In genomic region chr19:16051254-16052025, GRCh38 we compare ENCODE assay signal across 9 cellular contexts. TPM values are rescaled to one million over a fixed set of nuclear protein-coding genes. Genes with fewer than 3 reads are reported as not detected.
DNase-seq lines count a peak whose midpoint lies in the region; ATAC-seq and TF ChIP-seq lines count a peak whose summit lies in the region.
"Had no signal": no experiment of that assay in that cellular context is flagged by ENCODE, and none has a peak within 500 bp of the region (broad histone marks: within the 10 kb centered on the region; RNA-seq: fewer than 3 reads in every experiment).

No MANE protein-coding gene starts in this region.

- CTCF ChIA-PET in WTC11 (lab: Charles Lee), result interaction anchor here (0.6 to 3.8 kb wide), 5 partner anchors 10 to 135 kb away, joined by 3 to 25 read pairs (median 5); no protein-coding TSS in a partner anchor
- CTCF ChIA-PET in Calu3 (lab: Charles Lee), result no interaction called here

- no peaks in the 10 kb centered on the region for H3K27me3 ChIP-seq in testis

- no peaks in the 10 kb centered on the region for H3K9me3 ChIP-seq in testis

- ATAC-seq in WTC11 (peak; percentile 87), left colon (no peak)

- H3K4me1 ChIP-seq in testis, result no peaks in the 10 kb centered on the region

- H3K4me3 Mint-ChIP-seq in WTC11 (no peak overlapping the region), Calu3 (ENCODE audit: low read depth, unreplicated experiment) (no peak overlapping the region)

- H3K27ac ChIP-seq in testis, result no peak overlapping the region
- H3K27ac ChIP-seq in caudate nucleus (ENCODE audit: low read depth, low read length), result no peak overlapping the region

- TF ChIP-seq POLR2A in testis (IDR thresholded peaks at IDR 0.05), result no peak

- POLR2A ChIA-PET in WTC11 (lab: Charles Lee), result no interaction called here

- intact Hi-C loops in testis (cut with DNase I; ENCODE audit: low total_unique reads), result no loop called here
- intact Hi-C loops in Calu3 (cut with micrococcal nuclease; ENCODE audit: unreplicated experiment), result no loop called here
- intact Hi-C loops in left colon (cut with DNase I, micrococcal nuclease), result loop anchor here in 1 of 2 donors (10.0 kb wide), 1 partner anchor 63 kb away; the partner anchor contains the start of gene RAB8A

- H3K9me3 Mint-ChIP-seq in WTC11 (peaks cover 36% of the 10 kb centered on the region), Calu3 (ENCODE audit: low read depth, unreplicated experiment) (no peaks in the 10 kb centered on the region)

- H3K27ac Mint-ChIP-seq in WTC11 (no peak overlapping the region), Calu3 (ENCODE audit: unreplicated experiment) (no peak overlapping the region)

- peak; percentile 53 for DNase-seq in stimulated activated CD4-positive, alpha-beta T cell treated with anti-CD3 and anti-CD28 coated beads, Interleukin-1b, Interleukin-23, amount 100 ng/mL, for 48 hours
- no peak for DNase-seq in stimulated activated CD4-positive, alpha-beta T cell treated with anti-CD3 and anti-CD28 coated beads, Interleukin-2, amount 100 ng/mL, for 48 hours
- DNase-seq in WTC11 (ENCODE audit: low spot score) (no peak), fibroblast of pulmonary artery (ENCODE audit: low read depth) (peak; percentile 39), testis (peak; percentile 57), Calu3 (no peak), caudate nucleus (lab: John Stamatoyannopoulos, UW) (no peak), left colon (no peak)
- DNase-seq: activated CD8-positive, alpha-beta memory T cell treated with anti-CD3 and anti-CD28 coated beads, Interleukin-2, amount 50 U/mL, for 48 hours had no signal

- H3K27me3 Mint-ChIP-seq in WTC11 (ENCODE audit: low read depth) (peaks cover 15% of the 10 kb centered on the region), Calu3 (ENCODE audit: unreplicated experiment) (no peaks in the 10 kb centered on the region)

- H3K4me1 Mint-ChIP-seq in WTC11 (no peaks in the 10 kb centered on the region), Calu3 (ENCODE audit: low read depth, unreplicated experiment) (no peaks in the 10 kb centered on the region)

- WGBS in testis, 2 donors, result 25 to 32% methylated on average over 11 of the region's 11 CpGs

- no peaks in the 10 kb centered on the region for H3K36me3 ChIP-seq in testis (ENCODE audit: low read depth, missing control alignments)

- TF ChIP-seq CTCF in WTC11 (IDR thresholded peaks at IDR 0.05) (no peak), fibroblast of pulmonary artery (IDR thresholded peaks at IDR 0.05; ENCODE audit: low read length, missing control alignments) (no peak), testis (IDR thresholded peaks at IDR 0.05) (no peak), Calu3 (IDR thresholded peaks at IDR 0.05; ENCODE audit: unreplicated experiment) (no peak)

- H3K36me3 Mint-ChIP-seq in WTC11, result peaks cover 7% of the 10 kb centered on the region
- H3K36me3 Mint-ChIP-seq in Calu3 (ENCODE audit: insufficient read depth, unreplicated experiment), result no peaks in the 10 kb centered on the region

- no TSS peak for BruUV-seq in Calu3 (replicated peaks; lab: Mats Ljungman, UMichigan)

- H3K4me3 ChIP-seq in fibroblast of pulmonary artery (replicated peaks; ENCODE audit: low read depth, low read length) (no peak overlapping the region), testis (no peak overlapping the region)

TF ChIP-seq in WTC11, 78 proteins besides CTCF, POLR2A, EP300 and RAD21:
- TF ChIP-seq FOXP4 (CRISPR knock-in tag; IDR thresholded peaks at IDR 0.05), result no peak
- TF ChIP-seq ZNF263 (CRISPR knock-in tag; IDR thresholded peaks at IDR 0.05; ENCODE audit: low read depth), result no peak
- peak; percentile 58 for TF ChIP-seq NFYB (CRISPR knock-in tag; conservative IDR thresholded peaks at IDR 0.05; ENCODE audit: low read depth)
- TF ChIP-seq RORB (CRISPR knock-in tag; IDR thresholded peaks at IDR 0.05), result no peak

RNA-seq across cellular contexts. Expression of gene TPM4, which starts 24.9 kb away (rescaled TPM):
- 302 to 327 TPM (median 323 TPM) in 3 replicates for total RNA-seq in WTC11 (2021)
- 100 to 1,000 TPM; 212 to 271 TPM for total RNA-seq in testis
- 227 TPM for polyA plus RNA-seq in testis (ENCODE audit: insufficient read depth, low read depth, low replicate concordance)
- 219 and 224 TPM in 2 replicates for total RNA-seq in Calu3 (2022)
- total RNA-seq in left colon, result 100 to 1,000 TPM; 280 to 300 TPM

Comparison
In these comparisons a context has a peak if more than half of its experiments do, and no peak if none do; other contexts are left out.
1. DNase-seq: peak in stimulated activated CD4-positive, alpha-beta T cell treated with anti-CD3 and anti-CD28 coated beads, Interleukin-1b, Interleukin-23, amount 100 ng/mL, for 48 hours (single experiment), fibroblast of pulmonary artery (single experiment) and testis (single experiment); none in stimulated activated CD4-positive, alpha-beta T cell treated with anti-CD3 and anti-CD28 coated beads, Interleukin-2, amount 100 ng/mL, for 48 hours (0 of 2), WTC11 (single experiment), Calu3 (single experiment), caudate nucleus (0 of 61) and left colon (0 of 2).